In genomic region chr9:91359083-91359482, GRCh38 we compare ENCODE assay signal across 1 cellular context.
TF ChIP-seq lines count a peak whose summit lies in the region.

No MANE protein-coding gene starts in this region.

TF ChIP-seq in WTC11, 78 proteins besides CTCF, POLR2A, EP300 and RAD21 (continued from another document):
- TF ChIP-seq STAT6 (CRISPR knock-in tag; conservative IDR thresholded peaks at IDR 0.05; ENCODE audit: low read depth) (no peak), ZNF219 (CRISPR knock-in tag; IDR thresholded peaks at IDR 0.05; ENCODE audit: borderline replicate concordance) (no peak), ARID4B (CRISPR knock-in tag; IDR thresholded peaks at IDR 0.05; ENCODE audit: borderline replicate concordance) (no peak), ZBTB21 (CRISPR knock-in tag; IDR thresholded peaks at IDR 0.05; ENCODE audit: borderline replicate concordance) (no peak), CDX4 (CRISPR knock-in tag; IDR thresholded peaks at IDR 0.05; ENCODE audit: borderline replicate concordance) (no peak), SOX15 (CRISPR knock-in tag; IDR thresholded peaks at IDR 0.05) (no peak), USF2 (CRISPR knock-in tag; IDR thresholded peaks at IDR 0.05) (no peak), ATF3 (CRISPR knock-in tag; conservative IDR thresholded peaks at IDR 0.05) (no peak), FOXP1 (CRISPR knock-in tag; IDR thresholded peaks at IDR 0.05; ENCODE audit: borderline replicate concordance) (no peak), NR2C2 (CRISPR knock-in tag; IDR thresholded peaks at IDR 0.05) (no peak)
